In the genomic region with DNA sequence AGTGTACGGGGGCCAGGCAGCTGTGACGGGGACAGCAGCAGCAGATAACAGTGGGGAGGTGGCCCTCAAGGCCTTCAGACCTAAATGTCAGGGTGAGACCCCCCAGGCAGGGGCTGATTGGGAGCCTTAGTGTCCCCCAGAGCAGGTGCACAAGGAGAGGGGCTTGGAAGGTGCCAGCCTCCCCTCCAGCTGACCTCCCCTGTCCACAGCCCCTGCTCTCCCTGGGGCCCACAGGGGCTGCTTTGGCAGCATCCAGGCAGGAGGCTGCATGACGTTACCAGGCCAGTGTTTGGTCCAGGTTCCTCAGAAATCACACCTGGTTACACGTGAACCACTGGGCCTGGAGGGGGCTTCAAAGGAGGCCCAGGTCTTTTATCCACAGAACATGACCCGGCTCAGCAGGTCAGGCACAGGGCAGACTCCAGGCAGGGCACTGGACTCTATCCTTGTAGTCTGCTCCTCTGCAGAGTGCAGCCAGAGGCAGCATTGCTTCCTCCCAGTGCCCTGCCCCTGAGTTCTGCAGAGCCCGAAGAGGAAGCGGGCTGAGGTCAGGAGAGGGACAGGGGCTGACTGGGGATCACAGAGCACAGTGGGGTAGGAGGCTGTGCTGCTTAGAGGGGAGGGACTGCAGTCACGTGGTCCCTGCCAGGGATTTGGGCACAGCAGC, we compare ENCODE assay signal across 18 cellular contexts. TPM values are rescaled to one million over a fixed set of nuclear protein-coding genes. Genes with fewer than 3 reads are reported as not detected.
A peak's percentile ranks its signal among the peaks of the same experiment; 100 is the strongest.
DNase-seq lines count a peak whose midpoint lies in the region; ATAC-seq and TF ChIP-seq lines count a peak whose summit lies in the region.
"Had no signal": no experiment of that assay in that cellular context is flagged by ENCODE, and none has a peak within 500 bp of the region (broad histone marks: within the 10 kb centered on the region; RNA-seq: fewer than 3 reads in every experiment).

No MANE protein-coding gene starts in this region.

- TF ChIP-seq CTCF in NB4 (IDR thresholded peaks at IDR 0.05; ENCODE audit: low read depth, low read length) (no peak), mucosa of descending colon (IDR thresholded peaks at IDR 0.05) (no peak)

- DNase-seq in AML-193 (lab: John Stamatoyannopoulos, UW): peak; percentile 17 to 20
- peak; percentile 49 for DNase-seq in NB4 (ENCODE audit: low read depth)
- DNase-seq in mucosa of descending colon: peak in 2 of 3 donors; percentile 63 to 69
- no peak for DNase-seq in activated CD4-positive, alpha-beta memory T cell treated with anti-CD3 and anti-CD28 coated beads for 36 hours
- no peak for DNase-seq in NCI-H524 (lab: John Stamatoyannopoulos, UW)
- DNase-seq: central memory CD4-positive, alpha-beta T cell; DND-41; IMR-90; mesendoderm; NCI-H187; NCI-H82; stimulated activated CD8-positive, alpha-beta memory T cell treated with anti-CD3 and anti-CD28 coated beads, Interleukin-4, amount 100 ng/mL, for 48 hours had no signal

- H3K4me1 ChIP-seq in mucosa of descending colon (ENCODE audit: low read depth): peaks cover 52% of the 10 kb centered on the region

- peaks cover 5% of the 10 kb centered on the region for H3K27me3 Mint-ChIP-seq in activated CD4-positive, alpha-beta memory T cell treated with anti-CD3 and anti-CD28 coated beads for 36 hours
- H3K27me3 Mint-ChIP-seq: activated naive CD8-positive, alpha-beta T cell had no signal

- CTCF ChIA-PET in activated CD4-positive, alpha-beta memory T cell treated with anti-CD3 and anti-CD28 coated beads for 36 hours (lab: Charles Lee): interaction anchor here (4.7 kb wide), 1 partner anchor 8 kb away, joined by 38 read pairs; no protein-coding TSS in a partner anchor

- H3K4me1 Mint-ChIP-seq in activated CD4-positive, alpha-beta memory T cell treated with anti-CD3 and anti-CD28 coated beads for 36 hours (ENCODE audit: low read depth): peaks cover 37% of the 10 kb centered on the region

- H3K36me3 Mint-ChIP-seq in activated CD4-positive, alpha-beta memory T cell treated with anti-CD3 and anti-CD28 coated beads for 36 hours: peaks cover 3% of the 10 kb centered on the region
- H3K36me3 Mint-ChIP-seq: activated naive CD8-positive, alpha-beta T cell; WTC11 had no signal

- POLR2A ChIA-PET in activated CD4-positive, alpha-beta memory T cell treated with anti-CD3 and anti-CD28 coated beads for 36 hours (lab: Charles Lee): no interaction called here

- no peak overlapping the region for H3K4me3 Mint-ChIP-seq in activated CD4-positive, alpha-beta memory T cell treated with anti-CD3 and anti-CD28 coated beads for 36 hours

- TF ChIP-seq POLR2A in NB4 (IDR thresholded peaks at IDR 0.05; ENCODE audit: extremely low read depth, insufficient read length): no peak

- peak overlapping the region; percentile 4 for H3K27ac ChIP-seq in cingulate gyrus (ENCODE audit: low read depth, low read length)
- H3K27ac ChIP-seq: SJSA1 had no signal

- H3K27ac Mint-ChIP-seq in activated CD4-positive, alpha-beta memory T cell treated with anti-CD3 and anti-CD28 coated beads for 36 hours: no peak overlapping the region
- H3K27ac Mint-ChIP-seq: WTC11 had no signal

- no peaks in the 10 kb centered on the region for H3K9me3 Mint-ChIP-seq in activated CD4-positive, alpha-beta memory T cell treated with anti-CD3 and anti-CD28 coated beads for 36 hours
- H3K9me3 Mint-ChIP-seq: WTC11 had no signal

- no peaks in the 10 kb centered on the region for H3K9me3 ChIP-seq in mucosa of descending colon
- H3K9me3 ChIP-seq: SJSA1 had no signal

- ATAC-seq in mucosa of descending colon: peak; percentile 31
- no peak for ATAC-seq in GM18861 (IDR thresholded peaks at IDR 0.05; ENCODE audit: unreplicated experiment)
- no peak for ATAC-seq in GM21390 (IDR thresholded peaks at IDR 0.05; ENCODE audit: unreplicated experiment)
- ATAC-seq: WTC11 had no signal

- intact Hi-C loops in mucosa of descending colon (cut with DNase I, micrococcal nuclease): no loop called here
- intact Hi-C loops in activated CD4-positive, alpha-beta memory T cell treated with anti-CD3 and anti-CD28 coated beads for 36 hours (cut with micrococcal nuclease): loop anchor here (10.0 kb wide), 1 partner anchor 192 kb away; a partner anchor contains a TSS

- H3K36me3 ChIP-seq in mucosa of descending colon (ENCODE audit: low read depth): no peaks in the 10 kb centered on the region

- H3K4me3 ChIP-seq in NB4 (ENCODE audit: low read depth, low read length): no peak overlapping the region
- H3K4me3 ChIP-seq in mucosa of descending colon: no peak overlapping the region
- H3K4me3 ChIP-seq: SJSA1 had no signal

RNA-seq across cellular contexts. Expression of a gene that starts 2.6 kb away (rescaled TPM):
- total RNA-seq in mucosa of descending colon: 10 to 100 TPM; 10.2 to 23.7 (median 10.5) TPM
- 1 to 10 TPM; 7.4 to 7.6 TPM for total RNA-seq in activated CD4-positive, alpha-beta memory T cell treated with anti-CD3 and anti-CD28 coated beads for 36 hours

RNA-seq across cellular contexts. Expression of a gene that starts 3.8 kb away (rescaled TPM):
- total RNA-seq in mucosa of descending colon: 1,000 to 10,000 TPM; 1,316 to 3,346 (median 2,079) TPM
- total RNA-seq in activated CD4-positive, alpha-beta memory T cell treated with anti-CD3 and anti-CD28 coated beads for 36 hours: 1 to 10 TPM; 5.9 to 6.1 TPM

RNA-seq across cellular contexts. Expression of a gene that starts 36.1 kb away (rescaled TPM):
- total RNA-seq in mucosa of descending colon: 10 to 100 TPM; 26.1 to 29.9 (median 28.0) TPM
- total RNA-seq in activated CD4-positive, alpha-beta memory T cell treated with anti-CD3 and anti-CD28 coated beads for 36 hours: 10 to 100 TPM; 23.2 to 23.8 TPM

RNA-seq across cellular contexts. Expression of a gene that starts 36.4 kb away (rescaled TPM):
- 10 to 100 TPM; 29.3 to 47.3 (median 36.5) TPM for total RNA-seq in mucosa of descending colon
- total RNA-seq in activated CD4-positive, alpha-beta memory T cell treated with anti-CD3 and anti-CD28 coated beads for 36 hours: 10 to 100 TPM; 46.2 to 48.9 TPM

Comparison
In these comparisons a context has a peak if more than half of its experiments do, and no peak if none do; other contexts are left out.
1. DNase-seq: peak in AML-193 (2 of 2), NB4 (single experiment) and mucosa of descending colon (2 of 3); none in activated CD4-positive, alpha-beta memory T cell treated with anti-CD3 and anti-CD28 coated beads for 36 hours (single experiment) and NCI-H524 (0 of 2).
2. RNA of a gene that starts 3.8 kb away (total RNA-seq): 1,316 to 3,346 TPM in mucosa of descending colon; 5.9 to 6.1 TPM in activated CD4-positive, alpha-beta memory T cell treated with anti-CD3 and anti-CD28 coated beads for 36 hours; every median in the first group is over 100 times any median in the second.